In the genomic region with DNA sequence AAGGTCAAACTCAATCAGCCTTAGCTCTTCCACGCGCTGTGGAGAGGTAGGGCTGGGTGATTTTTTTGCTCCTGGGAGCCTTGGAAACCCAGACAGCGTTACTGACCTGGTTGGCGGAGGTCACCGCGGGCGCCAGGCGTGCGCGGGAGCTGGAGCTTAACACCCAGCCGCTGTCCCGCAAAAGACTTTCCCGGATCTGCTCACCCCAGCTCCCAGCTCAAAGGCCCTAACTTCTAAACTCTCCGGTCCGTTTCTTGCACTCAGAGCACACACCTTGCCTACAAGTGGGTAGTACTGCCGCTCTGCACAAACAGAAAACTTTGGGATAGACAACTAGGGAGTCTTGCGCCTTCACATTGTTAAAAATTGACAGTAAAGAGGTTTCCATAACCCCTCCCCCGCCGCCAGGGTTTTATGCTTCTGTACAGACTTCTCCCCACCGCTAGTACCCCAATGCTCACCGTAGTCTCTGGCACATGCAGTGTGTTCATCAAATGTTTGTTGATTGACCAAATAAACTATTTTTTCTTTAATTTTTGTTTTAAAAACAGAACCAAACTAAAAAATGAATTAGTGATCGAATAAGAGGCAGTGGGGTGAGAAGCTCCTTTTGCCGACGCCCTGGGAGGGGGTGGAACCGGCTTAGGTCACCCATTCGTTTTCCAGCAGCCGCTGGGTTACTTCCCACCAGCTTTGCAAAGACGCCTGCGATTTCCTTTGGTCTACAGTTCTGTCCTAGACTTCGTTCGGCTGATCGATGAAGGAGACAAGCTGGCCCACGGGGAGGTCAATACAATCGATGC, we compare ENCODE assay signal across 1 cellular context.
TF ChIP-seq lines count a peak whose summit lies in the region.

No MANE protein-coding gene starts in this region.

TF ChIP-seq in WTC11, 78 proteins besides CTCF, POLR2A, EP300 and RAD21 (continued from another document):
- TF ChIP-seq ZNF263 (CRISPR knock-in tag; IDR thresholded peaks at IDR 0.05; ENCODE audit: low read depth) (no peak), ZNF317 (CRISPR knock-in tag; IDR thresholded peaks at IDR 0.05; ENCODE audit: borderline replicate concordance, low read depth) (no peak), GTF2I (CRISPR knock-in tag; conservative IDR thresholded peaks at IDR 0.05) (no peak), FOXK1 (CRISPR knock-in tag; IDR thresholded peaks at IDR 0.05) (no peak)
